Comparison of ENCODE assay signal across 24 cellular contexts in the genomic region with DNA sequence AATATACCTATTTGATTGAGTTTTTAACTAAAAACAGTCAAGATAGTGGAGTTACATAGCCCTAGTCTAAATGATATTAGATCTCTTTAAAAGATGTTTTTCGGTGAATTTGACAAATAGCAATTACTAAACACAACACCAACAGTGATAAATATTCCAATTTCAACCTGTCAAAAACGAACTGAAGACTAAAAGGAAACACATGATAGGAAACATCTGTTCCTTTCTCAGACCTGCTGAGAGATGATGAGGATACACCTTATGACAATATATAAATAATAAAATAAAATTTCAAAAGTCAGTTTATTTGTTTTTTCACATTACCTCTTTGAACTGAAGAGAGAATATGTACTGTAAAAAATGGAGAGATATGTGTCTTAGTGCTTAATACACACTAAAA.
DNase-seq lines count a peak whose midpoint lies in the region; ATAC-seq, FAIRE-seq and TF ChIP-seq lines count a peak whose summit lies in the region.
"Had no signal": no experiment of that assay in that cellular context is flagged by ENCODE, and none has a peak within 500 bp of the region (broad histone marks: within the 10 kb centered on the region; RNA-seq: fewer than 3 reads in every experiment).

No MANE protein-coding gene starts in this region.

- H3K36me3 Mint-ChIP-seq in activated T-cell treated with anti-CD3 and anti-CD28 coated beads, Interleukin-2, amount 50 U/mL, for 72 hours (ENCODE audit: insufficient read depth in 2 of 2): no peaks in the 10 kb centered on the region
- H3K36me3 Mint-ChIP-seq: CD8-positive, alpha-beta T cell had no signal

- no peak overlapping the region for H3K27ac Mint-ChIP-seq in activated T-cell treated with anti-CD3 and anti-CD28 coated beads, Interleukin-2, amount 50 U/mL, for 72 hours
- H3K27ac Mint-ChIP-seq: B cell; CD4-positive, alpha-beta T cell; CD8-positive, alpha-beta T cell had no signal

- no peak for TF ChIP-seq CTCF in HCT116 (IDR thresholded peaks at IDR 0.05 in 2 of 3, conservative IDR thresholded peaks at IDR 0.05 in 1 of 3; ENCODE audit: borderline replicate concordance in 1 of 3, insufficient read depth in 1 of 3, low read depth in 2 of 3, low read length in 2 of 3)
- no peak for TF ChIP-seq CTCF in endothelial cell of umbilical vein (IDR thresholded peaks at IDR 0.05; ENCODE audit: extremely low read depth in 1 of 2, insufficient read depth in 1 of 2, low read depth in 1 of 2, low read length in 2 of 2)
- TF ChIP-seq CTCF in PC-3 (conservative IDR thresholded peaks at IDR 0.05; ENCODE audit: low read depth, low read length): no peak

- ATAC-seq in HCT116: no peak
- no peak for ATAC-seq in HG03439 (IDR thresholded peaks at IDR 0.05; ENCODE audit: unreplicated experiment)
- no peak for ATAC-seq in activated T-cell treated with anti-CD3 and anti-CD28 coated beads, Interleukin-2, amount 50 U/mL, for 72 hours (replicated peaks in 1 of 2)
- no peak for ATAC-seq in PC-3
- no peak for ATAC-seq in GM21529 (IDR thresholded peaks at IDR 0.05; ENCODE audit: unreplicated experiment)
- ATAC-seq: A549; CD8-positive, alpha-beta T cell had no signal

- CTCF ChIA-PET in HCT116 (lab: Charles Lee): no interaction called here
- CTCF ChIA-PET in endothelial cell of umbilical vein (lab: Charles Lee): interaction anchor here (1.2 to 1.9 kb wide), 2 partner anchors 16 to 23 kb away, joined by 3 to 5 read pairs; no protein-coding TSS in a partner anchor
- CTCF ChIA-PET in PC-3 (lab: Charles Lee): no interaction called here

- POLR2A ChIA-PET in HCT116 (lab: Charles Lee): no interaction called here
- POLR2A ChIA-PET in endothelial cell of umbilical vein (lab: Charles Lee): no interaction called here
- POLR2A ChIA-PET in PC-3 (lab: Charles Lee; ENCODE audit: unreplicated experiment): no interaction called here

- H3K4me1 Mint-ChIP-seq in activated T-cell treated with anti-CD3 and anti-CD28 coated beads, Interleukin-2, amount 50 U/mL, for 72 hours (ENCODE audit: low read depth): no peaks in the 10 kb centered on the region
- H3K4me1 Mint-ChIP-seq: B cell had no signal

- H3K4me1 ChIP-seq in HCT116 (ENCODE audit: control insufficient read depth in 1 of 2, insufficient read depth in 2 of 2, low read length in 2 of 2) (no peaks in the 10 kb centered on the region), endothelial cell of umbilical vein (ENCODE audit: control insufficient read depth, extremely low read depth, insufficient read depth, low read length) (no peaks in the 10 kb centered on the region), PC-3 (ENCODE audit: insufficient read depth, low read length) (peaks cover 6% of the 10 kb centered on the region)
- H3K4me1 ChIP-seq: A549; BLaER1 treated with 17β-estradiol and CSF1 and Interleukin-3, amounts not matched to agents 10 nM and 100 nM; Caco-2 had no signal

- H3F3A ChIP-seq in PC-3 (ENCODE audit: low read length, unreplicated experiment): no peaks in the 10 kb centered on the region

- H3K27me3 Mint-ChIP-seq in activated T-cell treated with anti-CD3 and anti-CD28 coated beads, Interleukin-2, amount 50 U/mL, for 72 hours (ENCODE audit: low read depth): no peaks in the 10 kb centered on the region
- H3K27me3 Mint-ChIP-seq: B cell; CD4-positive, alpha-beta T cell had no signal

- no peaks in the 10 kb centered on the region for H4K20me1 ChIP-seq in HCT116 (ENCODE audit: insufficient read depth)
- H4K20me1 ChIP-seq in endothelial cell of umbilical vein (replicated peaks; ENCODE audit: control insufficient read depth, extremely low read depth, insufficient read depth, low read length): no peaks in the 10 kb centered on the region
- H4K20me1 ChIP-seq in PC-3 (ENCODE audit: low read length): no peaks in the 10 kb centered on the region
- H4K20me1 ChIP-seq: BLaER1 treated with 17β-estradiol and CSF1 and Interleukin-3, amounts not matched to agents 10 nM and 100 nM had no signal

- no peak overlapping the region for H3K4me3 Mint-ChIP-seq in activated T-cell treated with anti-CD3 and anti-CD28 coated beads, Interleukin-2, amount 50 U/mL, for 72 hours
- H3K4me3 Mint-ChIP-seq: B cell; CD4-positive, alpha-beta T cell; CD8-positive, alpha-beta T cell had no signal

- H2AFZ ChIP-seq in HCT116 (ENCODE audit: low read depth, low read length, poor library complexity, severe bottlenecking): peak overlapping the region; percentile 14
- H2AFZ ChIP-seq in endothelial cell of umbilical vein (ENCODE audit: low read depth, low read length): no peak overlapping the region
- H2AFZ ChIP-seq in PC-3 (ENCODE audit: low read length): no peak overlapping the region

- H3K9me2 ChIP-seq in HCT116 (ENCODE audit: insufficient read depth) (no peaks in the 10 kb centered on the region), PC-3 (replicated peaks; ENCODE audit: low read length) (no peaks in the 10 kb centered on the region)

- no peaks in the 10 kb centered on the region for H3K36me3 ChIP-seq in HCT116 (ENCODE audit: control insufficient read depth in 1 of 2, insufficient read depth in 2 of 2, low read length in 2 of 2)
- H3K36me3 ChIP-seq in endothelial cell of umbilical vein (ENCODE audit: control insufficient read depth in 2 of 2, extremely low read depth in 1 of 2, insufficient read depth in 2 of 2, low read length in 2 of 2): no peaks in the 10 kb centered on the region
- no peaks in the 10 kb centered on the region for H3K36me3 ChIP-seq in PC-3 (ENCODE audit: low read depth, low read length)
- H3K36me3 ChIP-seq: BLaER1 treated with 17β-estradiol and CSF1 and Interleukin-3, amounts not matched to agents 10 nM and 100 nM had no signal

- H3K27ac ChIP-seq in HCT116 (ENCODE audit: low read depth, low read length): no peak overlapping the region
- no peak overlapping the region for H3K27ac ChIP-seq in endothelial cell of umbilical vein (ENCODE audit: insufficient read depth, low read depth, low read length)
- no peak overlapping the region for H3K27ac ChIP-seq in PC-3 (ENCODE audit: low read length)
- H3K27ac ChIP-seq: A549; BLaER1 treated with 17β-estradiol and CSF1 and Interleukin-3, amounts not matched to agents 10 nM and 100 nM; C4-2B had no signal

- TF ChIP-seq POLR2A in HCT116 (IDR thresholded peaks at IDR 0.05; ENCODE audit: borderline replicate concordance, extremely low read depth, insufficient read depth, insufficient read length): no peak
- TF ChIP-seq POLR2A in endothelial cell of umbilical vein (IDR thresholded peaks at IDR 0.05; ENCODE audit: low read depth, low read length): no peak

- intact Hi-C loops in HCT116 (cut with micrococcal nuclease) (no loop called here), endothelial cell of umbilical vein (cut with micrococcal nuclease) (no loop called here), PC-3 (cut with micrococcal nuclease) (no loop called here)

- dilution Hi-C loops in endothelial cell of umbilical vein (cut with MboI; ENCODE audit: extremely low pct_ligation_motif_present, low sequenced_read_pairs): no loop called here

- no peaks in the 10 kb centered on the region for H3K79me2 ChIP-seq in HCT116 (ENCODE audit: insufficient read depth, low read length)
- H3K79me2 ChIP-seq in endothelial cell of umbilical vein (ENCODE audit: control insufficient read depth, insufficient read depth, low read length): no peaks in the 10 kb centered on the region
- H3K79me2 ChIP-seq in PC-3 (ENCODE audit: low read length): no peaks in the 10 kb centered on the region

- no peaks in the 10 kb centered on the region for H3K9me1 ChIP-seq in endothelial cell of umbilical vein (replicated peaks; ENCODE audit: control insufficient read depth, extremely low read depth, insufficient read depth, low read length)

- H3K9me3 ChIP-seq in HCT116 (ENCODE audit: control insufficient read depth in 1 of 2, insufficient read depth in 1 of 2, low read depth in 1 of 2, low read length in 2 of 2) (no peaks in the 10 kb centered on the region), endothelial cell of umbilical vein (replicated peaks; ENCODE audit: control insufficient read depth, insufficient read depth, low read length) (no peaks in the 10 kb centered on the region), PC-3 (ENCODE audit: low read length) (no peaks in the 10 kb centered on the region)
- H3K9me3 ChIP-seq: A549 had no signal

- no peak for FAIRE-seq in endothelial cell of umbilical vein (lab: Jason Lieb, UNC)
- FAIRE-seq: A549, D721Med, G401.6, GM12891, GM19239 had no signal

- H3K9me3 Mint-ChIP-seq in activated T-cell treated with anti-CD3 and anti-CD28 coated beads, Interleukin-2, amount 50 U/mL, for 72 hours: peaks cover 0 to 5% of the 10 kb centered on the region in 2 donors
- H3K9me3 Mint-ChIP-seq: CD4-positive, alpha-beta T cell had no signal

- no peak for TF ChIP-seq RAD21 in HCT116 (IDR thresholded peaks at IDR 0.05; ENCODE audit: low read depth)

- H3K9ac ChIP-seq in HCT116 (ENCODE audit: low read length): no peak overlapping the region
- no peak overlapping the region for H3K9ac ChIP-seq in endothelial cell of umbilical vein (replicated peaks; ENCODE audit: extremely low read depth, insufficient read depth, low read length)
- no peak overlapping the region for H3K9ac ChIP-seq in PC-3 (ENCODE audit: low read length)
- H3K9ac ChIP-seq: BLaER1 treated with 17β-estradiol and CSF1 and Interleukin-3, amounts not matched to agents 10 nM and 100 nM had no signal

- BruUV-seq in HCT116 (replicated peaks; lab: Mats Ljungman, UMichigan) (no TSS peak), endothelial cell of umbilical vein (replicated peaks; lab: Mats Ljungman, UMichigan) (no TSS peak), PC-3 (replicated peaks; lab: Mats Ljungman, UMichigan) (no TSS peak)

- no peak for DNase-seq in HCT116 (ENCODE audit: low read depth, low spot score)
- DNase-seq in dermis blood vessel endothelial cell: peak; percentile 27
- DNase-seq in endothelial cell of umbilical vein (ENCODE audit: low read depth, low spot score): peak; percentile 22
- DNase-seq in lung microvascular endothelial cell (ENCODE audit: low read depth in 2 of 2): peak; percentile 34 to 78
- DNase-seq in activated T-cell treated with anti-CD3 and anti-CD28 coated beads, Interleukin-2, amount 50 U/mL, for 72 hours: no peak
- no peak for DNase-seq in PC-3
- DNase-seq: 8988T; AML-193; Caco-2; Calu3; CD4-positive, alpha-beta T cell; CD8-positive, alpha-beta T cell; DMS79 treated with DMSO at 0.1 percent for 48 hours; GF-D8 had no signal

- H3K4me2 ChIP-seq in HCT116 (ENCODE audit: low read length) (no peak overlapping the region), endothelial cell of umbilical vein (ENCODE audit: insufficient read depth, low read length) (no peak overlapping the region), PC-3 (ENCODE audit: low read length) (no peak overlapping the region)
- H3K4me2 ChIP-seq: A549; BLaER1 treated with 17β-estradiol and CSF1 and Interleukin-3, amounts not matched to agents 10 nM and 100 nM had no signal

- H3K27me3 ChIP-seq in HCT116 (ENCODE audit: insufficient read depth, low read length) (no peaks in the 10 kb centered on the region), endothelial cell of umbilical vein (ENCODE audit: control insufficient read depth in 2 of 2, insufficient read depth in 2 of 2, low read length in 2 of 2) (no peaks in the 10 kb centered on the region), PC-3 (ENCODE audit: low read length) (no peaks in the 10 kb centered on the region)
- H3K27me3 ChIP-seq: BLaER1 treated with 17β-estradiol and CSF1 and Interleukin-3, amounts not matched to agents 10 nM and 100 nM had no signal

- H3K4me3 ChIP-seq in HCT116 (replicated peaks in 1 of 2; ENCODE audit: low read depth in 1 of 2, low read length in 2 of 2): no peak overlapping the region
- no peak overlapping the region for H3K4me3 ChIP-seq in endothelial cell of umbilical vein (replicated peaks in 1 of 3; ENCODE audit: insufficient read depth in 1 of 3, low read depth in 1 of 3, low read length in 3 of 3)
- H3K4me3 ChIP-seq in PC-3 (ENCODE audit: low read length): no peak overlapping the region
- H3K4me3 ChIP-seq: A549; BLaER1 treated with 17β-estradiol and CSF1 and Interleukin-3, amounts not matched to agents 10 nM and 100 nM had no signal

- RAD21 ChIA-PET in HCT116 (lab: Charles Lee; ENCODE audit: low non-redundant PET in 1 of 2, low total read pairs in 2 of 2, uncharacterized antibody in 2 of 2, unreplicated experiment in 2 of 2): no interaction called here

Comparison
In these comparisons a context has a peak if more than half of its experiments do, and no peak if none do; other contexts are left out.
1. DNase-seq: peak in dermis blood vessel endothelial cell (single experiment), endothelial cell of umbilical vein (single experiment) and lung microvascular endothelial cell (2 of 2); none in HCT116 (single experiment), activated T-cell treated with anti-CD3 and anti-CD28 coated beads, Interleukin-2, amount 50 U/mL, for 72 hours (0 of 2) and PC-3 (single experiment).